Comparison of ENCODE assay signal across 9 cellular contexts in genomic region chr3:52226229-52226817, GRCh38. TPM values are rescaled to one million over a fixed set of nuclear protein-coding genes. Genes with fewer than 3 reads are reported as not detected.
DNase-seq lines count a peak whose midpoint lies in the region; ATAC-seq and TF ChIP-seq lines count a peak whose summit lies in the region.
"Had no signal": no experiment of that assay in that cellular context is flagged by ENCODE, and none has a peak within 500 bp of the region (broad histone marks: within the 10 kb centered on the region; RNA-seq: fewer than 3 reads in every experiment).

No MANE protein-coding gene starts in this region.

- POLR2A ChIA-PET in activated CD4-positive, alpha-beta memory T cell treated with anti-CD3 and anti-CD28 coated beads, Interleukin-2, amount 10 ng/mL, durations not matched to agents 7 days and 5 days (lab: Charles Lee) = interaction anchor here (3.1 to 11.1 kb wide), 2 partner anchors 12 to 51 kb away, joined by 20 to 121 read pairs; partner anchors contain the start of genes TWF2 and WDR82

- peaks cover 26% of the 10 kb centered on the region for H3K36me3 Mint-ChIP-seq in activated CD4-positive, alpha-beta memory T cell treated with anti-CD3 and anti-CD28 coated beads, Interleukin-2, amount 10 ng/mL, durations not matched to agents 7 days and 5 days (ENCODE audit: low read depth)

- no peak for TF ChIP-seq POLR2A in spleen (IDR thresholded peaks at IDR 0.05)

- H3K27me3 Mint-ChIP-seq in activated CD4-positive, alpha-beta memory T cell treated with anti-CD3 and anti-CD28 coated beads, Interleukin-2, amount 10 ng/mL, durations not matched to agents 7 days and 5 days = no peaks in the 10 kb centered on the region

- H3K4me3 ChIP-seq in spleen = peak overlapping the region in 2 of 8 donors; percentile 38 to 65

- DNase-seq in activated CD8-positive, alpha-beta memory T cell treated with anti-CD3 and anti-CD28 coated beads, Interleukin-2, amount 50 U/mL, for 48 hours = peak; percentile 53
- no peak for DNase-seq in activated CD8-positive, alpha-beta memory T cell treated with anti-CD3 and anti-CD28 coated beads, Interleukin-2, amount 50 U/mL, for 4 hours
- no peak for DNase-seq in activated CD4-positive, alpha-beta memory T cell treated with anti-CD3 and anti-CD28 coated beads, Interleukin-2, amount 10 ng/mL, durations not matched to agents 7 days and 5 days
- DNase-seq in spleen = no peak
- no peak for DNase-seq in nucleus accumbens (lab: John Stamatoyannopoulos, UW)
- DNase-seq in NCI-H187 (lab: John Stamatoyannopoulos, UW) = no peak
- DNase-seq in mucosa of gallbladder (ENCODE audit: low spot score) = no peak
- DNase-seq: NCI-H774 had no signal

- TF ChIP-seq CTCF in spleen (IDR thresholded peaks at IDR 0.05 in 8 of 11, conservative IDR thresholded peaks at IDR 0.05 in 3 of 11) = no peak

- 53 to 68% (median 63%) methylated on average over 3 to 5 of the region's 5 CpGs for WGBS in spleen, 5 donors

- H3K4me3 Mint-ChIP-seq in activated CD4-positive, alpha-beta memory T cell treated with anti-CD3 and anti-CD28 coated beads, Interleukin-2, amount 10 ng/mL, durations not matched to agents 7 days and 5 days = no peak overlapping the region

- H3K9me3 ChIP-seq in spleen = no peaks in the 10 kb centered on the region

- CTCF ChIA-PET in activated CD4-positive, alpha-beta memory T cell treated with anti-CD3 and anti-CD28 coated beads, Interleukin-2, amount 10 ng/mL, durations not matched to agents 7 days and 5 days (lab: Charles Lee) = interaction anchor here (0.7 to 3.9 kb wide), 4 partner anchors 8 to 113 kb away, joined by 3 to 19 read pairs (median 7); no protein-coding TSS in a partner anchor

- peak overlapping the region; percentile 48 to 90 (median 80) for H3K27ac ChIP-seq in spleen

- H3K4me1 Mint-ChIP-seq in activated CD4-positive, alpha-beta memory T cell treated with anti-CD3 and anti-CD28 coated beads, Interleukin-2, amount 10 ng/mL, durations not matched to agents 7 days and 5 days = peaks cover 52% of the 10 kb centered on the region

- ATAC-seq in HG02623 (IDR thresholded peaks at IDR 0.05; ENCODE audit: unreplicated experiment) = peak; percentile 6

- peaks cover 6 to 72% (median 37%) of the 10 kb centered on the region in 6 donors for H3K36me3 ChIP-seq in spleen

- intact Hi-C loops in spleen (cut with DNase I; ENCODE audit: low total_unique reads) = no loop called here

- no peaks in the 10 kb centered on the region for H3K9me3 Mint-ChIP-seq in activated CD4-positive, alpha-beta memory T cell treated with anti-CD3 and anti-CD28 coated beads, Interleukin-2, amount 10 ng/mL, durations not matched to agents 7 days and 5 days

- no peaks in the 10 kb centered on the region for H3K27me3 ChIP-seq in spleen (replicated peaks in 1 of 7)

- peak overlapping the region; percentile 9 for H3K27ac Mint-ChIP-seq in activated CD4-positive, alpha-beta memory T cell treated with anti-CD3 and anti-CD28 coated beads, Interleukin-2, amount 10 ng/mL, durations not matched to agents 7 days and 5 days

- peaks cover 16 to 75% (median 57%) of the 10 kb centered on the region in 6 donors for H3K4me1 ChIP-seq in spleen

RNA-seq across cellular contexts. Expression of gene TLR9, which starts 0.9 kb away (rescaled TPM):
- under 1 TPM; 0.55 to 0.83 TPM for total RNA-seq in activated CD4-positive, alpha-beta memory T cell treated with anti-CD3 and anti-CD28 coated beads, Interleukin-2, amount 10 ng/mL, durations not matched to agents 7 days and 5 days
- 1 to 10 TPM; 2.3 to 7.7 (median 4.2) TPM for total RNA-seq in spleen
- polyA plus RNA-seq in spleen = 1 to 10 TPM in 1 of 3 donors, under 1 TPM in 1, not detected in 1; 0.55 to 3.8 TPM
- total RNA-seq in mucosa of gallbladder = 1.4 TPM

RNA-seq across cellular contexts. Expression of gene TWF2, which starts 12.6 kb away (rescaled TPM):
- 100 to 1,000 TPM; 118 to 119 TPM for total RNA-seq in activated CD4-positive, alpha-beta memory T cell treated with anti-CD3 and anti-CD28 coated beads, Interleukin-2, amount 10 ng/mL, durations not matched to agents 7 days and 5 days
- 100 to 1,000 TPM in 1 of 7 donors, 10 to 100 TPM in 6; 57.5 to 109 (median 68.2) TPM for total RNA-seq in spleen
- 10 to 100 TPM; 47.3 to 71.4 (median 59.8) TPM for polyA plus RNA-seq in spleen
- 72.8 TPM for total RNA-seq in mucosa of gallbladder

RNA-seq across cellular contexts. Expression of gene PPM1M, which starts 19.2 kb away (rescaled TPM):
- total RNA-seq in activated CD4-positive, alpha-beta memory T cell treated with anti-CD3 and anti-CD28 coated beads, Interleukin-2, amount 10 ng/mL, durations not matched to agents 7 days and 5 days = 100 to 1,000 TPM; 123 to 124 TPM
- 10 to 100 TPM; 26.3 to 77.8 (median 55.8) TPM for total RNA-seq in spleen
- 10 to 100 TPM; 29.2 to 37.2 (median 33.6) TPM for polyA plus RNA-seq in spleen
- total RNA-seq in mucosa of gallbladder = 33.0 TPM

RNA-seq across cellular contexts. Expression of gene ALAS1, which starts 28.4 kb away (rescaled TPM):
- 10 to 100 TPM; 62.1 to 62.6 TPM for total RNA-seq in activated CD4-positive, alpha-beta memory T cell treated with anti-CD3 and anti-CD28 coated beads, Interleukin-2, amount 10 ng/mL, durations not matched to agents 7 days and 5 days
- total RNA-seq in spleen = 10 to 100 TPM; 25.3 to 40.8 (median 33.8) TPM
- 10 to 100 TPM; 13.0 to 25.3 (median 15.4) TPM for polyA plus RNA-seq in spleen
- total RNA-seq in mucosa of gallbladder = 62.4 TPM

RNA-seq across cellular contexts. Expression of gene WDR82, which starts 52.1 kb away (rescaled TPM):
- total RNA-seq in activated CD4-positive, alpha-beta memory T cell treated with anti-CD3 and anti-CD28 coated beads, Interleukin-2, amount 10 ng/mL, durations not matched to agents 7 days and 5 days = 100 to 1,000 TPM; 131 TPM
- total RNA-seq in spleen = 10 to 100 TPM; 60.5 to 80.6 (median 72.0) TPM
- polyA plus RNA-seq in spleen = 10 to 100 TPM; 20.9 to 35.8 (median 23.6) TPM
- total RNA-seq in mucosa of gallbladder = 71.0 TPM
